In genomic region chr17:78435330-78436005, GRCh38 we compare ENCODE assay signal across 25 cellular contexts.
"Had no signal": no experiment of that assay in that cellular context is flagged by ENCODE, and none has a peak within 500 bp of the region (broad histone marks: within the 10 kb centered on the region; RNA-seq: fewer than 3 reads in every experiment).

No MANE protein-coding gene starts in this region.

- H3K27ac ChIP-seq: ascending aorta, body of pancreas, Peyer's patch, RWPE1 had no signal

- H3K4me1 ChIP-seq: ascending aorta, body of pancreas, Peyer's patch had no signal

- H3K4me3 Mint-ChIP-seq: activated B cell treated with CpG ODN at 0.5 μM for 24 hours; activated CD4-positive, alpha-beta T cell treated with anti-CD3 and anti-CD28 coated beads, Interleukin-2, amount 10 ng/mL, durations not matched to agents 24 days and 14 days; activated CD8-positive, alpha-beta memory T cell treated with anti-CD3 and anti-CD28 coated beads, Interleukin-2, amount 10 ng/mL, durations not matched to agents 7 days and 5 days; activated naive CD8-positive, alpha-beta T cell treated with anti-CD3 and anti-CD28 coated beads, Interleukin-2, amount 50 U/mL, for 24 hours; activated T-cell treated with anti-CD3 and anti-CD28 coated beads, Interleukin-2, amount 50 U/mL, for 4 hours; activated T-helper 17 cell treated with anti-CD3 and anti-CD28 coated beads, Interleukin-2, amount 50 U/mL, for 72 hours; T-helper 1 cell treated with Interleukin-12 subunit alpha and Interleukin-12 subunit beta and Interleukin-4 antibody, amounts not matched to agents 30 μg/mL and 1 μg/mL, for 36 hours had no signal

- H3K27me3 ChIP-seq: ascending aorta, body of pancreas, Peyer's patch had no signal

- H3K4me1 Mint-ChIP-seq: activated CD4-positive, alpha-beta T cell treated with anti-CD3 and anti-CD28 coated beads, Interleukin-2, amount 10 ng/mL, durations not matched to agents 24 days and 14 days; activated CD8-positive, alpha-beta memory T cell treated with anti-CD3 and anti-CD28 coated beads, Interleukin-2, amount 10 ng/mL, durations not matched to agents 7 days and 5 days; activated naive CD8-positive, alpha-beta T cell treated with anti-CD3 and anti-CD28 coated beads, Interleukin-2, amount 50 U/mL, for 24 hours; activated T-helper 17 cell treated with anti-CD3 and anti-CD28 coated beads, Interleukin-2, amount 50 U/mL, for 72 hours had no signal

- H3K9me3 Mint-ChIP-seq: activated B cell treated with CpG ODN at 0.5 μM for 24 hours; activated CD4-positive, alpha-beta T cell treated with anti-CD3 and anti-CD28 coated beads, Interleukin-2, amount 10 ng/mL, durations not matched to agents 24 days and 14 days; activated naive CD4-positive, alpha-beta T cell treated with anti-CD3 and anti-CD28 coated beads, Interleukin-2, amount 50 U/mL, for 72 hours; activated naive CD8-positive, alpha-beta T cell treated with anti-CD3 and anti-CD28 coated beads, Interleukin-2, amount 50 U/mL, for 24 hours; activated T-cell treated with anti-CD3 and anti-CD28 coated beads, Interleukin-2, amount 50 U/mL, for 4 hours; activated T-helper 17 cell treated with anti-CD3 and anti-CD28 coated beads, Interleukin-2, amount 50 U/mL, for 72 hours; T-helper 1 cell treated with Interleukin-12 subunit alpha and Interleukin-12 subunit beta and Interleukin-4 antibody, amounts not matched to agents 30 μg/mL and 1 μg/mL, for 36 hours had no signal

- H3K36me3 ChIP-seq: ascending aorta, Peyer's patch had no signal

- DNase-seq: activated B cell treated with CpG ODN at 0.5 μM for 24 hours; activated CD4-positive, alpha-beta T cell treated with anti-CD3 and anti-CD28 coated beads for 1 hour; activated CD4-positive, alpha-beta T cell treated with anti-CD3 and anti-CD28 coated beads, Interleukin-2, amount 50 U/mL, for 48 hours; activated CD8-positive, alpha-beta memory T cell treated with anti-CD3 and anti-CD28 coated beads, Interleukin-2, amount 10 ng/mL, durations not matched to agents 7 days and 5 days; activated gamma-delta T cell; activated naive CD8-positive, alpha-beta T cell treated with anti-CD3 and anti-CD28 coated beads, Interleukin-2, amount 50 U/mL, for 24 hours; activated T-cell treated with anti-CD3 and anti-CD28 coated beads, Interleukin-2, amount 50 U/mL, for 4 hours; amniotic stem cell; body of pancreas; MM.1S; NCI-H1105; NCI-H1436; NCI-H1694 treated with DMSO at 0.1 percent for 48 hours; NCI-H2029 treated with DMSO at 0.1 percent for 48 hours; NCI-H345; NCI-H510A; Peyer's patch; SHP77; T-helper 9 cell had no signal

- H3K9me3 ChIP-seq: ascending aorta, body of pancreas, Peyer's patch had no signal

- ATAC-seq: activated CD8-positive, alpha-beta memory T cell treated with anti-CD3 and anti-CD28 coated beads, Interleukin-2, amount 10 ng/mL, durations not matched to agents 7 days and 5 days; activated naive CD4-positive, alpha-beta T cell treated with anti-CD3 and anti-CD28 coated beads, Interleukin-2, amount 50 U/mL, for 72 hours; activated naive CD8-positive, alpha-beta T cell treated with anti-CD3 and anti-CD28 coated beads, Interleukin-2, amount 50 U/mL, for 24 hours; activated T-cell treated with anti-CD3 and anti-CD28 coated beads, Interleukin-2, amount 50 U/mL, for 4 hours; activated T-helper 17 cell treated with anti-CD3 and anti-CD28 coated beads, Interleukin-2, amount 50 U/mL, for 72 hours; body of pancreas had no signal

- H3K36me3 Mint-ChIP-seq: activated CD8-positive, alpha-beta memory T cell treated with anti-CD3 and anti-CD28 coated beads, Interleukin-2, amount 10 ng/mL, durations not matched to agents 7 days and 5 days had no signal

- H3K4me3 ChIP-seq: ascending aorta, body of pancreas, Peyer's patch had no signal

- H3K27ac Mint-ChIP-seq: activated B cell treated with CpG ODN at 0.5 μM for 24 hours; activated CD4-positive, alpha-beta T cell treated with anti-CD3 and anti-CD28 coated beads, Interleukin-2, amount 10 ng/mL, durations not matched to agents 24 days and 14 days; activated CD8-positive, alpha-beta memory T cell treated with anti-CD3 and anti-CD28 coated beads, Interleukin-2, amount 10 ng/mL, durations not matched to agents 7 days and 5 days; activated naive CD8-positive, alpha-beta T cell treated with anti-CD3 and anti-CD28 coated beads, Interleukin-2, amount 50 U/mL, for 24 hours; T-helper 1 cell treated with Interleukin-12 subunit alpha and Interleukin-12 subunit beta and Interleukin-4 antibody, amounts not matched to agents 30 μg/mL and 1 μg/mL, for 36 hours had no signal

- H3K27me3 Mint-ChIP-seq: activated CD4-positive, alpha-beta T cell treated with anti-CD3 and anti-CD28 coated beads, Interleukin-2, amount 10 ng/mL, durations not matched to agents 24 days and 14 days; activated CD8-positive, alpha-beta memory T cell treated with anti-CD3 and anti-CD28 coated beads, Interleukin-2, amount 10 ng/mL, durations not matched to agents 7 days and 5 days; activated naive CD8-positive, alpha-beta T cell treated with anti-CD3 and anti-CD28 coated beads, Interleukin-2, amount 50 U/mL, for 24 hours; activated T-helper 17 cell treated with anti-CD3 and anti-CD28 coated beads, Interleukin-2, amount 50 U/mL, for 72 hours had no signal
